Comparison of ENCODE assay signal across 1 cellular context in genomic region chr22:21688341-21688705, GRCh38.
TF ChIP-seq lines count a peak whose summit lies in the region.

No MANE protein-coding gene starts in this region.

TF ChIP-seq in GM12878, 131 proteins besides CTCF, POLR2A, EP300 and RAD21:
- TF ChIP-seq CBX3 (IDR thresholded peaks at IDR 0.05; ENCODE audit: borderline replicate concordance, low read depth) (no peak), NFXL1 (IDR thresholded peaks at IDR 0.05; ENCODE audit: borderline replicate concordance) (no peak), CBX5 (IDR thresholded peaks at IDR 0.05; ENCODE audit: low read depth) (no peak), ASH2L (IDR thresholded peaks at IDR 0.05; ENCODE audit: borderline replicate concordance, low read depth) (no peak), ZNF217 (IDR thresholded peaks at IDR 0.05) (no peak), RELA (IDR thresholded peaks at IDR 0.05; ENCODE audit: borderline replicate concordance, partially characterized antibody) (no peak)
- TF ChIP-seq, protein P1, sequence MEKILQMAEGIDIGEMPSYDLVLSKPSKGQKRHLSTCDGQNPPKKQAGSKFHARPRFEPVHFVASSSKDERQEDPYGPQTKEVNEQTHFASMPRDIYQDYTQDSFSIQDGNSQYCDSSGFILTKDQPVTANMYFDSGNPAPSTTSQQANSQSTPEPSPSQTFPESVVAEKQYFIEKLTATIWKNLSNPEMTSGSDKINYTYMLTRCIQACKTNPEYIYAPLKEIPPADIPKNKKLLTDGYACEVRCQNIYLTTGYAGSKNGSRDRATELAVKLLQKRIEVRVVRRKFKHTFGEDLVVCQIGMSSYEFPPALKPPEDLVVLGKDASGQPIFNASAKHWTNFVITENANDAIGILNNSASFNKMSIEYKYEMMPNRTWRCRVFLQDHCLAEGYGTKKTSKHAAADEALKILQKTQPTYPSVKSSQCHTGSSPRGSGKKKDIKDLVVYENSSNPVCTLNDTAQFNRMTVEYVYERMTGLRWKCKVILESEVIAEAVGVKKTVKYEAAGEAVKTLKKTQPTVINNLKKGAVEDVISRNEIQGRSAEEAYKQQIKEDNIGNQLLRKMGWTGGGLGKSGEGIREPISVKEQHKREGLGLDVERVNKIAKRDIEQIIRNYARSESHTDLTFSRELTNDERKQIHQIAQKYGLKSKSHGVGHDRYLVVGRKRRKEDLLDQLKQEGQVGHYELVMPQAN (conservative IDR thresholded peaks at IDR 0.05): no peak
